ENCODE assay signal across 18 cellular contexts in the genomic region with DNA sequence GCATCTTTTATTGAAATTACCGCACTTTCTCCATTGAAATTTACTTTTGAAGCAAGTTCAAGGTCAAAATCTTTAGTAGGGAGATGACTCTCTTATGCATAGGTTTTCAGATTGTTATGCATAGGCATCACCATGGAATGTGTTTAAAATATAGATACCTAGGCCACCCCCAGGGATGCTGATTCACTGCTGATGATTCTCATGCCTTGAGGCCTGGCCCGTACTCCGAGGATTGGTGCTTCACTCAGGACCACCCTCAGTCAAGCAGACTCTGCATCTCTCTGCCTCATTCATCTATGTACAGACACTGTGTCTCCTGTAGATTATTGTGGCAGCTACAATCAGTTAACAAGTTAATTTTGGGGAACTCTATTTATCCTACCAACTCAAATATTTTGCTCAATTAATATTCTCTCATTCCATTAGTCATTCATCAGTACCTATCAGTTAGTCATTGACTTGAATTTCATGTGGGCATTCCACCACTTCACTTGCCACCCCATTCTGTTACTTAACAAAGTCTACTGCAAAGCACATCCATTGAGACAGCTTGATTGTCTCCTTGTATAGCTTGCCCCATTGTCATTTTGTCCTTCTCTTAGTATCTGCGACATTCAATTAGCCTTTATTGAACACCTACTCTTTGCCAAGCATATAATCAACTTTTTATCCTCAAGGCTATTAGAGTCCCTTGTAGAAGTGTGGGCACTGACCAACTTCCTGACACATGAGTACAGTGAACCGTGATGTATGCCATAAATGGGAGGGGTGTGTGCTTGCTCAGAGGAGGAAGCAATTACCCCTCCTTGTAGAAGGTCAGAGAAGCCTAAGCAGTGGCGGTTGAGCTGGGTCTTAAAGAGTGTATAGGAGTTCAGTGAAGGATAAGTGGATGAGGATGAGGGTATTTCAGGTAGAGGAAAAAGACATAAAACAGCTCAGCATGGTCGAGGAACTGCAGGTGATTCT.
"Had no signal": no experiment of that assay in that cellular context is flagged by ENCODE, and none has a peak within 500 bp of the region (broad histone marks: within the 10 kb centered on the region; RNA-seq: fewer than 3 reads in every experiment).

No MANE protein-coding gene starts in this region.

- H3K27me3 Mint-ChIP-seq: activated naive CD8-positive, alpha-beta T cell treated with anti-CD3 and anti-CD28 coated beads, Interleukin-2, amount 10 ng/mL, durations not matched to agents 7 days and 5 days; naive thymus-derived CD4-positive, alpha-beta T cell; T-helper 17 cell had no signal

- H3K36me3 ChIP-seq: left lung, neutrophil had no signal

- H3K4me1 ChIP-seq: left lung had no signal

- H3K27me3 ChIP-seq: left lung, neutrophil had no signal

- H3K4me1 Mint-ChIP-seq: activated naive CD8-positive, alpha-beta T cell treated with anti-CD3 and anti-CD28 coated beads, Interleukin-2, amount 10 ng/mL, durations not matched to agents 7 days and 5 days; T-helper 17 cell had no signal

- ATAC-seq: activated CD4-positive, CD25-positive, alpha-beta regulatory T cell treated with anti-CD3 and anti-CD28 coated beads, Interleukin-2, amount 50 U/mL, for 24 hours; left lung; naive thymus-derived CD4-positive, alpha-beta T cell; T-helper 17 cell had no signal

- H3K4me3 Mint-ChIP-seq: activated naive CD8-positive, alpha-beta T cell treated with anti-CD3 and anti-CD28 coated beads, Interleukin-2, amount 10 ng/mL, durations not matched to agents 7 days and 5 days; activated T-helper 1 cell treated with anti-CD3 and anti-CD28 coated beads, Interleukin-12 subunit alpha, Interleukin-12 subunit beta, Interleukin-2, Interleukin-4 antibody, amounts not matched to agents 30 ng/mL and 10 ng/mL and 1 ng/mL, durations not matched to agents 14 hours and 24 hours and 36 hours; endodermal cell; naive thymus-derived CD4-positive, alpha-beta T cell; T-helper 17 cell; type B pancreatic cell had no signal

- H3K4me3 ChIP-seq: left lung, skin epidermis had no signal

- H3K36me3 Mint-ChIP-seq: activated naive CD8-positive, alpha-beta T cell treated with anti-CD3 and anti-CD28 coated beads, Interleukin-2, amount 10 ng/mL, durations not matched to agents 7 days and 5 days had no signal

- DNase-seq: activated CD4-positive, alpha-beta T cell treated with anti-CD3 and anti-CD28 coated beads, Interleukin-2, amount 50 U/mL, for 1 hour; activated naive CD4-positive, alpha-beta T cell; activated naive CD8-positive, alpha-beta T cell treated with anti-CD3 and anti-CD28 coated beads, Interleukin-2, amount 10 ng/mL, durations not matched to agents 7 days and 5 days; anterior cingulate cortex; endodermal cell; islet precursor cell; left lung; mammary epithelial cell; naive thymus-derived CD4-positive, alpha-beta T cell; retina; stimulated activated CD4-positive, alpha-beta T cell treated with anti-CD3 and anti-CD28 coated beads, Interleukin-4, amount 100 ng/mL, for 24 hours; stimulated activated naive CD4-positive, alpha-beta T cell treated with Interleukin-2 at 50 U/mL for 16 hours; T-helper 17 cell had no signal

- H3K27ac ChIP-seq: left lung, neutrophil, skin epidermis had no signal

- H3K9me3 ChIP-seq: left lung, neutrophil had no signal

- H3K9me3 Mint-ChIP-seq: activated T-helper 1 cell treated with anti-CD3 and anti-CD28 coated beads, Interleukin-12 subunit alpha, Interleukin-12 subunit beta, Interleukin-2, Interleukin-4 antibody, amounts not matched to agents 30 ng/mL and 10 ng/mL and 1 ng/mL, durations not matched to agents 14 hours and 24 hours and 36 hours; type B pancreatic cell had no signal

- H3K27ac Mint-ChIP-seq: activated naive CD8-positive, alpha-beta T cell treated with anti-CD3 and anti-CD28 coated beads, Interleukin-2, amount 10 ng/mL, durations not matched to agents 7 days and 5 days; activated T-helper 1 cell treated with anti-CD3 and anti-CD28 coated beads, Interleukin-12 subunit alpha, Interleukin-12 subunit beta, Interleukin-2, Interleukin-4 antibody, amounts not matched to agents 30 ng/mL and 10 ng/mL and 1 ng/mL, durations not matched to agents 14 hours and 24 hours and 36 hours; endodermal cell; naive thymus-derived CD4-positive, alpha-beta T cell; T-helper 17 cell; type B pancreatic cell had no signal
